Comparison of ENCODE assay signal across 1 cellular context in genomic region chr9:133199648-133200321, GRCh38.
TF ChIP-seq lines count a peak whose summit lies in the region.

No MANE protein-coding gene starts in this region.

TF ChIP-seq in HepG2, 621 proteins besides CTCF, POLR2A, EP300 and RAD21 (continued from another document):
- TF ChIP-seq ZNF574 (CRISPR knock-in tag; IDR thresholded peaks at IDR 0.05) (peak; percentile 99), ZBTB33 (CRISPR knock-in tag; IDR thresholded peaks at IDR 0.05) (peak; percentile 59), GABPA (IDR thresholded peaks at IDR 0.05; ENCODE audit: low read depth, low read length) (peak; percentile 31), GABPA (CRISPR knock-in tag; IDR thresholded peaks at IDR 0.05; ENCODE audit: low read depth) (peak; percentile 86), GPN1 (CRISPR knock-in tag; IDR thresholded peaks at IDR 0.05; ENCODE audit: borderline replicate concordance) (no peak), ZNF777 (CRISPR knock-in tag; IDR thresholded peaks at IDR 0.05) (peak; percentile 84), GABPB1 (CRISPR knock-in tag; IDR thresholded peaks at IDR 0.05) (peak; percentile 77), BATF2 (CRISPR knock-in tag; IDR thresholded peaks at IDR 0.05) (no peak), ZNF687 (CRISPR knock-in tag; IDR thresholded peaks at IDR 0.05) (peak; percentile 49; the same call in 1 of the 2 replicates), SIN3B (IDR thresholded peaks at IDR 0.05; ENCODE audit: low read length) (no peak), MAX (IDR thresholded peaks at IDR 0.05) (peak; percentile 36; the same call in 1 of the 2 replicates)
